Comparison of ENCODE assay signal across 27 cellular contexts in genomic region chr16:24288516-24288915, GRCh38. TPM values are rescaled to one million over a fixed set of nuclear protein-coding genes. Genes with fewer than 3 reads are reported as not detected.
"Had no signal": no experiment of that assay in that cellular context is flagged by ENCODE, and none has a peak within 500 bp of the region (broad histone marks: within the 10 kb centered on the region; RNA-seq: fewer than 3 reads in every experiment).

No MANE protein-coding gene starts in this region.

- H3K27me3 ChIP-seq: brain microvascular endothelial cell, SJCRH30 had no signal

- H3K27ac ChIP-seq: brain microvascular endothelial cell, SJCRH30, VCaP had no signal

- DNase-seq: activated CD4-positive, alpha-beta memory T cell treated with anti-CD3 and anti-CD28 coated beads for 36 hours; activated CD4-positive, alpha-beta T cell treated with anti-CD3 and anti-CD28 coated beads, Interleukin-2, amount 10 ng/mL, durations not matched to agents 7 days and 5 days; activated CD4-positive, CD25-positive, alpha-beta regulatory T cell; activated CD8-positive, alpha-beta memory T cell treated with anti-CD3 and anti-CD28 coated beads for 24 hours; activated effector memory CD4-positive, alpha-beta T cell treated with anti-CD3 and anti-CD28 coated beads, Interleukin-2, amount 50 U/mL, for 16 hours; activated naive CD4-positive, alpha-beta T cell treated with Interleukin-2 at 50 U/mL for 16 hours; activated naive CD8-positive, alpha-beta T cell treated with anti-CD3 and anti-CD28 coated beads, Interleukin-2, amount 50 U/mL, for 24 hours; activated T-cell treated with anti-CD3 and anti-CD28 coated beads, Interleukin-2, amount 50 U/mL, for 4 hours; amniotic stem cell; brain microvascular endothelial cell; Kasumi-1; NCI-H1048; NCI-H1417; NCI-H1694; NCI-H2029 treated with DMSO at 0.1 percent for 48 hours; NCI-H446; NCI-H524; SJCRH30; SK-N-SH; T-helper 1 cell had no signal

- H3K27ac Mint-ChIP-seq: activated CD4-positive, alpha-beta memory T cell treated with anti-CD3 and anti-CD28 coated beads for 36 hours; activated CD4-positive, alpha-beta T cell treated with anti-CD3 and anti-CD28 coated beads, Interleukin-2, amount 10 ng/mL, durations not matched to agents 7 days and 5 days; activated naive CD4-positive, alpha-beta T cell treated with anti-CD3 and anti-CD28 coated beads, Interleukin-2, amount 50 U/mL, for 72 hours; activated naive CD8-positive, alpha-beta T cell treated with anti-CD3 and anti-CD28 coated beads, Interleukin-2, amount 50 U/mL, for 24 hours had no signal

- ATAC-seq: activated naive CD4-positive, alpha-beta T cell treated with anti-CD3 and anti-CD28 coated beads, Interleukin-2, amount 50 U/mL, for 72 hours; activated naive CD8-positive, alpha-beta T cell treated with anti-CD3 and anti-CD28 coated beads, Interleukin-2, amount 50 U/mL, for 24 hours; activated T-cell treated with anti-CD3 and anti-CD28 coated beads, Interleukin-2, amount 50 U/mL, for 4 hours; K562; Right ventricle myocardium inferior had no signal

- H3K9me3 Mint-ChIP-seq: activated CD4-positive, alpha-beta memory T cell treated with anti-CD3 and anti-CD28 coated beads for 36 hours; activated CD4-positive, alpha-beta T cell treated with anti-CD3 and anti-CD28 coated beads, Interleukin-2, amount 10 ng/mL, durations not matched to agents 7 days and 5 days; activated naive CD4-positive, alpha-beta T cell treated with anti-CD3 and anti-CD28 coated beads, Interleukin-2, amount 50 U/mL, for 72 hours; activated naive CD8-positive, alpha-beta T cell treated with anti-CD3 and anti-CD28 coated beads, Interleukin-2, amount 50 U/mL, for 24 hours; activated T-cell treated with anti-CD3 and anti-CD28 coated beads, Interleukin-2, amount 50 U/mL, for 4 hours had no signal

- H3K4me1 Mint-ChIP-seq: activated CD4-positive, alpha-beta T cell treated with anti-CD3 and anti-CD28 coated beads, Interleukin-2, amount 10 ng/mL, durations not matched to agents 7 days and 5 days; activated naive CD8-positive, alpha-beta T cell treated with anti-CD3 and anti-CD28 coated beads, Interleukin-2, amount 50 U/mL, for 24 hours had no signal

- H3K4me3 Mint-ChIP-seq: activated CD4-positive, alpha-beta memory T cell treated with anti-CD3 and anti-CD28 coated beads for 36 hours; activated CD4-positive, alpha-beta T cell treated with anti-CD3 and anti-CD28 coated beads, Interleukin-2, amount 10 ng/mL, durations not matched to agents 7 days and 5 days; activated naive CD8-positive, alpha-beta T cell treated with anti-CD3 and anti-CD28 coated beads, Interleukin-2, amount 50 U/mL, for 24 hours; activated T-cell treated with anti-CD3 and anti-CD28 coated beads, Interleukin-2, amount 50 U/mL, for 4 hours had no signal

- H3K36me3 Mint-ChIP-seq: activated CD4-positive, alpha-beta memory T cell treated with anti-CD3 and anti-CD28 coated beads for 36 hours; activated naive CD4-positive, alpha-beta T cell treated with anti-CD3 and anti-CD28 coated beads, Interleukin-2, amount 50 U/mL, for 72 hours had no signal

- H3K4me3 ChIP-seq: K562, SJCRH30 had no signal

RNA-seq across cellular contexts. Expression of gene CACNG3, which starts 32.4 kb away (rescaled TPM):
- total RNA-seq: activated CD4-positive, alpha-beta memory T cell treated with anti-CD3 and anti-CD28 coated beads for 36 hours; activated CD4-positive, alpha-beta T cell treated with anti-CD3 and anti-CD28 coated beads, Interleukin-2, amount 10 ng/mL, durations not matched to agents 7 days and 5 days; activated naive CD4-positive, alpha-beta T cell treated with anti-CD3 and anti-CD28 coated beads, Interleukin-2, amount 50 U/mL, for 72 hours; activated T-cell treated with anti-CD3 and anti-CD28 coated beads, Interleukin-2, amount 50 U/mL, for 4 hours; cardiac septum; K562; Right ventricle myocardium inferior; RPMI7951; T-helper 2 cell treated with Interferon-gamma antibody and Interleukin-4, amounts not matched to agents 100 ng/mL and 5 ng/mL, for 36 hours had no signal
